In the genomic region with DNA sequence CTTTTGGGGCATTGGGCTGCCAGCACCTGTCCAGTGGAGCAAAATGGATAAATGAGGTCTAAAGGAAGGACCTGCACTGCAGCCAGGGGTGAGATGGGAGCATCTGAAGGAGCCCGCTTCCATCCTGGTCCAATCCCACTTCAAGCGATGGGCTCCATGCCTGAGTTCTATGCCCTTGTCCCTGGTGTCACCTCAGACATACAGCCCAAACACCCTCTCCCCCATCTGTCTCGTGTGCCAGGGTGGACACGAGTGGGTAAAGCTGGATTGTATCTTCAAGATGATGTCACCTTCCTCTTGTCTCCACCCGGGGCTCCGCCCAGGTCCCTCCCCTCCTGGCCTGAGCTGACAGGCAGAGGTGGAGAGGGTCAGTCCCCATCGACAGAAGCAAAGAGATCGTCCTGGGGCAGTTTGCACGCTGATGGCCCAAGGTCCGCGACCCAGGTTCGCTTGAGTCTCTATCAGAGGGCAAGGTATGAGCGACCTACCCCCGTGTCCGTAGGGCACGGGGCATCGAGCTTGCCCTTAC, we compare ENCODE assay signal across 8 cellular contexts. TPM values are rescaled to one million over a fixed set of nuclear protein-coding genes. Genes with fewer than 3 reads are reported as not detected.
DNase-seq lines count a peak whose midpoint lies in the region; ATAC-seq and TF ChIP-seq lines count a peak whose summit lies in the region.

No MANE protein-coding gene starts in this region.

- H3K27ac ChIP-seq in cingulate gyrus (ENCODE audit: low read depth, low read length) = peak overlapping the region; percentile 97
- H3K27ac ChIP-seq in left lung = peak overlapping the region; percentile 86 to 95

- DNase-seq in AG09309 (ENCODE audit: low read depth) (no peak), T-helper 2 cell (peak in 3 of 5 experiments; percentile 26 to 44 (median 30)), left lung (peak; percentile 80 to 94)

- H3K36me3 ChIP-seq in left lung = peaks cover 0 to 23% of the 10 kb centered on the region in 2 donors

- H3K4me1 Mint-ChIP-seq in stimulated activated naive CD8-positive, alpha-beta T cell treated with anti-CD3 and anti-CD28 coated beads, Interleukin-15, Interleukin-2, amounts not matched to agents 100 ng/mL and 50 ng/mL, for 24 hours (ENCODE audit: low read depth) = peaks cover 61% of the 10 kb centered on the region

- no peaks in the 10 kb centered on the region for H3K9me3 Mint-ChIP-seq in stimulated activated naive CD8-positive, alpha-beta T cell treated with anti-CD3 and anti-CD28 coated beads, Interleukin-15, Interleukin-2, amounts not matched to agents 100 ng/mL and 50 ng/mL, for 24 hours

- TF ChIP-seq CTCF in AG09309 (IDR thresholded peaks at IDR 0.05; ENCODE audit: control insufficient read depth, insufficient read depth, low read depth, low read length, missing control alignments) = no peak
- TF ChIP-seq CTCF in left lung (IDR thresholded peaks at IDR 0.05) = no peak

- peaks cover 19% of the 10 kb centered on the region for H3K36me3 Mint-ChIP-seq in stimulated activated naive CD8-positive, alpha-beta T cell treated with anti-CD3 and anti-CD28 coated beads, Interleukin-15, Interleukin-2, amounts not matched to agents 100 ng/mL and 50 ng/mL, for 24 hours (ENCODE audit: low read depth)

- H3K9me3 ChIP-seq in left lung = no peaks in the 10 kb centered on the region

- H3K27ac Mint-ChIP-seq in stimulated activated naive CD8-positive, alpha-beta T cell treated with anti-CD3 and anti-CD28 coated beads, Interleukin-15, Interleukin-2, amounts not matched to agents 100 ng/mL and 50 ng/mL, for 24 hours = peak overlapping the region; percentile 90

- ATAC-seq in GM18520 (IDR thresholded peaks at IDR 0.05; ENCODE audit: unreplicated experiment) (peak; percentile 17), HG03135 (IDR thresholded peaks at IDR 0.05; ENCODE audit: unreplicated experiment) (peak; percentile 15), left lung (peak; percentile 56), HG02884 (IDR thresholded peaks at IDR 0.05; ENCODE audit: unreplicated experiment) (no peak)

- intact Hi-C loops in left lung (cut with DNase I) = loop anchor here in 1 of 2 donors (5.0 kb wide), 1 partner anchor 169 kb away; no protein-coding TSS in a partner anchor

- H3K4me1 ChIP-seq in left lung = peaks cover 9 to 47% of the 10 kb centered on the region in 2 donors

- peak overlapping the region; percentile 93 for H3K4me3 Mint-ChIP-seq in stimulated activated naive CD8-positive, alpha-beta T cell treated with anti-CD3 and anti-CD28 coated beads, Interleukin-15, Interleukin-2, amounts not matched to agents 100 ng/mL and 50 ng/mL, for 24 hours

- H3K27me3 ChIP-seq in left lung = no peaks in the 10 kb centered on the region

- peak overlapping the region; percentile 98 for H3K4me3 ChIP-seq in AG09309 (ENCODE audit: control insufficient read depth, low read depth, low read length)
- peak overlapping the region; percentile 83 to 91 for H3K4me3 ChIP-seq in left lung

- H3K27me3 Mint-ChIP-seq in stimulated activated naive CD8-positive, alpha-beta T cell treated with anti-CD3 and anti-CD28 coated beads, Interleukin-15, Interleukin-2, amounts not matched to agents 100 ng/mL and 50 ng/mL, for 24 hours = no peaks in the 10 kb centered on the region

RNA-seq across cellular contexts. Expression of a gene that starts 0.5 kb away (rescaled TPM):
- 10 to 100 TPM; 35.7 to 38.9 TPM for total RNA-seq in left lung

RNA-seq across cellular contexts. Expression of a gene that starts 11.6 kb away (rescaled TPM):
- total RNA-seq in left lung = 100 to 1,000 TPM in 1 of 2 donors, 10 to 100 TPM in 1; 75.1 to 137 TPM
